In the genomic region with DNA sequence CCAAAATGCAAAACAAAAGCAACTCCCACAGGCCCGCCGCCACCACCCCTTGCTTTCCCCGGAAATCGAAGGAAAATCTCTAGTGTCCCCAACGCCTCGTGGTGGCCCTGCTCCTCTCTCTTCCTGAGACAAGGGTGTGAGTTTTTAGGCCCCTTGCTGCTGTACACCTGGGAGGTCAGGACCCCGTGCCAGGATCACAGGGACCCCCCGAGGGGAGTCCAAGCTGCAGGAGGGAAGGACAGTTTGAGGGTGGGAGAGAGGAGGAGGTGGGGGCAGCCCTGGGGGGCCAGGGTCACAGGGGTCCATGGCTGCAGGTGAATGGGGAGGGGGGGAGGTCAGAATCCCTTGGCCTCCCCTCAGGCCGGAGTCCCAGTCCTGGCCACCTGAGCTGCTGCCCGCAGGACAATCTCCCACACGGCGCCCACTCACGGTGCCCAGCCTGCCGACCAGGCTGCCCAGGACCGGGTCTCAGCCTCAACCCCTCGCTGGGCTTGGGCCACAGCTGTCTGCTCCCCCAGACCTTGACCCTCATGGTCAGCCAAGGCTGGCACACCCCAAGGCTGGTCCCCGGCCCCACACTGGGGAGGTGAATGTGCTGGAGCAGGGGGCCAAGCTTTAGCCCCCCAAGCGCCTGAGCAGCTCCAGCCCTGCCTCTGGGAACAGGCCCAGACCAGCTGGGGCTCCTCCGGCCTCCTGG, we compare ENCODE assay signal across 8 cellular contexts. TPM values are rescaled to one million over a fixed set of nuclear protein-coding genes. Genes with fewer than 3 reads are reported as not detected.
DNase-seq lines count a peak whose midpoint lies in the region; ATAC-seq and TF ChIP-seq lines count a peak whose summit lies in the region.

No MANE protein-coding gene starts in this region.

- H3K36me3 ChIP-seq in colonic mucosa, result no peaks in the 10 kb centered on the region
- H3K36me3 ChIP-seq in mesenchymal stem cell (ENCODE audit: control insufficient read depth in 1 of 2, insufficient read depth in 2 of 2, low read depth in 1 of 2, low read length in 2 of 2), result peaks cover 0 to 12% of the 10 kb centered on the region in 2 experiments
- peaks cover 0 to 3% (median 0%) of the 10 kb centered on the region in 4 donors for H3K36me3 ChIP-seq in upper lobe of left lung

- H3K4me3 Mint-ChIP-seq in activated naive CD4-positive, alpha-beta T cell treated with anti-CD3 and anti-CD28 coated beads, Interleukin-2, amount 50 U/mL, for 24 hours, result peak overlapping the region; percentile 60
- no peak overlapping the region for H3K4me3 Mint-ChIP-seq in activated naive CD4-positive, alpha-beta T cell treated with anti-CD3 and anti-CD28 coated beads, Interleukin-2, amount 10 ng/mL, durations not matched to agents 7 days and 5 days

- no peak overlapping the region for H2BK12ac ChIP-seq in mesenchymal stem cell (ENCODE audit: low read length in 2 of 2)

- TF ChIP-seq CTCF in colonic mucosa (IDR thresholded peaks at IDR 0.05) (no peak), upper lobe of left lung (IDR thresholded peaks at IDR 0.05) (no peak)

- CTCF ChIA-PET in activated naive CD4-positive, alpha-beta T cell treated with anti-CD3 and anti-CD28 coated beads, Interleukin-2, amount 10 ng/mL, durations not matched to agents 7 days and 5 days (lab: Charles Lee), result no interaction called here

- H3K36me3 Mint-ChIP-seq in activated naive CD4-positive, alpha-beta T cell treated with anti-CD3 and anti-CD28 coated beads, Interleukin-2, amount 50 U/mL, for 24 hours, result no peaks in the 10 kb centered on the region
- no peaks in the 10 kb centered on the region for H3K36me3 Mint-ChIP-seq in activated naive CD4-positive, alpha-beta T cell treated with anti-CD3 and anti-CD28 coated beads, Interleukin-2, amount 10 ng/mL, durations not matched to agents 7 days and 5 days

- H3K4ac ChIP-seq in mesenchymal stem cell (ENCODE audit: low read depth in 1 of 2, low read length in 2 of 2), result no peak overlapping the region

- H3K18ac ChIP-seq in mesenchymal stem cell (ENCODE audit: low read depth in 1 of 2, low read length in 2 of 2), result peak overlapping the region in 1 of 2 experiments; percentile 35

- ATAC-seq in upper lobe of left lung (ENCODE audit: low FRiP score in 2 of 2) (no peak), HG02571 (IDR thresholded peaks at IDR 0.05; ENCODE audit: unreplicated experiment) (no peak)

- H3K9me3 Mint-ChIP-seq in activated naive CD4-positive, alpha-beta T cell treated with anti-CD3 and anti-CD28 coated beads, Interleukin-2, amount 50 U/mL, for 24 hours, result no peaks in the 10 kb centered on the region
- H3K9me3 Mint-ChIP-seq in activated naive CD4-positive, alpha-beta T cell treated with anti-CD3 and anti-CD28 coated beads, Interleukin-2, amount 10 ng/mL, durations not matched to agents 7 days and 5 days, result no peaks in the 10 kb centered on the region

- H2AFZ ChIP-seq in mesenchymal stem cell (ENCODE audit: low read depth, low read length), result no peak overlapping the region

- no peaks in the 10 kb centered on the region for H3K79me1 ChIP-seq in mesenchymal stem cell (replicated peaks; ENCODE audit: low read length, poor library complexity, severe bottlenecking)

- DNase-seq in activated naive CD4-positive, alpha-beta T cell treated with anti-CD3 and anti-CD28 coated beads, Interleukin-2, amount 10 ng/mL, durations not matched to agents 7 days and 5 days, result no peak
- DNase-seq in colonic mucosa (no peak), mesenchymal stem cell (no peak), upper lobe of left lung (peak; percentile 17 to 68), ACHN (no peak)
- DNase-seq in stimulated activated naive CD4-positive, alpha-beta T cell treated with Interleukin-2 at 50 U/mL for 16 hours (lab: John Stamatoyannopoulos, UW), result no peak

- no peak for TF ChIP-seq POLR2A in upper lobe of left lung (IDR thresholded peaks at IDR 0.05)

- H3K9me3 ChIP-seq in colonic mucosa (no peaks in the 10 kb centered on the region), mesenchymal stem cell (ENCODE audit: control insufficient read depth, low read length) (no peaks in the 10 kb centered on the region), upper lobe of left lung (no peaks in the 10 kb centered on the region)

- H3K4me1 ChIP-seq in colonic mucosa (peaks cover 21% of the 10 kb centered on the region), mesenchymal stem cell (ENCODE audit: control insufficient read depth, insufficient read depth, low read depth, low read length) (peaks cover 60% of the 10 kb centered on the region), upper lobe of left lung (peaks cover 23 to 36% (median 32%) of the 10 kb centered on the region in 4 donors)

- in situ Hi-C loops in ACHN (cut with HindIII; ENCODE audit: low pct_ligation_motif_present, low pct_unique_long_range_greater_than_20kb, low sequenced_read_pairs), result no loop called here

- no peak overlapping the region for H2BK5ac ChIP-seq in mesenchymal stem cell (ENCODE audit: low read depth, low read length, poor library complexity, severe bottlenecking)

- H3K4me2 ChIP-seq in mesenchymal stem cell (ENCODE audit: low read length, poor library complexity, severe bottlenecking), result no peak overlapping the region

- no peak for TF ChIP-seq EP300 in upper lobe of left lung (IDR thresholded peaks at IDR 0.05)

- no peak overlapping the region for H4K8ac ChIP-seq in mesenchymal stem cell (ENCODE audit: low read length)

- H3K27me3 ChIP-seq in colonic mucosa, result no peaks in the 10 kb centered on the region
- peaks cover 8 to 52% of the 10 kb centered on the region in 2 experiments for H3K27me3 ChIP-seq in mesenchymal stem cell (ENCODE audit: control insufficient read depth in 1 of 2, insufficient read depth in 1 of 2, low read length in 2 of 2)
- H3K27me3 ChIP-seq in upper lobe of left lung, result no peaks in the 10 kb centered on the region

- H3K14ac ChIP-seq in mesenchymal stem cell (ENCODE audit: low read length in 2 of 2), result no peak overlapping the region

- H3K27me3 Mint-ChIP-seq in activated naive CD4-positive, alpha-beta T cell treated with anti-CD3 and anti-CD28 coated beads, Interleukin-2, amount 50 U/mL, for 24 hours, result no peaks in the 10 kb centered on the region
- peaks cover 33% of the 10 kb centered on the region for H3K27me3 Mint-ChIP-seq in activated naive CD4-positive, alpha-beta T cell treated with anti-CD3 and anti-CD28 coated beads, Interleukin-2, amount 10 ng/mL, durations not matched to agents 7 days and 5 days

- peak overlapping the region; percentile 0 for H4K91ac ChIP-seq in mesenchymal stem cell (ENCODE audit: low read length)

- no peak overlapping the region for H2BK120ac ChIP-seq in mesenchymal stem cell (ENCODE audit: low read depth, low read length)

- H3K27ac Mint-ChIP-seq in activated naive CD4-positive, alpha-beta T cell treated with anti-CD3 and anti-CD28 coated beads, Interleukin-2, amount 50 U/mL, for 24 hours, result no peak overlapping the region
- H3K27ac Mint-ChIP-seq in activated naive CD4-positive, alpha-beta T cell treated with anti-CD3 and anti-CD28 coated beads, Interleukin-2, amount 10 ng/mL, durations not matched to agents 7 days and 5 days, result no peak overlapping the region

- intact Hi-C loops in colonic mucosa (cut with DNase I), result no loop called here

- peak overlapping the region; percentile 43 to 66 for H3K9ac ChIP-seq in colonic mucosa (ENCODE audit: low read depth in 2 of 2, low read length in 2 of 2)
- peak overlapping the region; percentile 89 for H3K9ac ChIP-seq in mesenchymal stem cell (ENCODE audit: low read length)

- 69% methylated on average over 19 of the region's 19 CpGs for WGBS in mesenchymal stem cell
- WGBS in upper lobe of left lung, 2 donors, result 20 to 49% methylated on average over 4 to 16 of the region's 19 CpGs

- H3K4me3 ChIP-seq in colonic mucosa (no peak overlapping the region), mesenchymal stem cell (ENCODE audit: insufficient read depth in 1 of 2, low read depth in 1 of 2, low read length in 2 of 2) (no peak overlapping the region), upper lobe of left lung (peak overlapping the region in 2 of 4 donors; percentile 4 to 27)

- peaks cover 9% of the 10 kb centered on the region for H3K4me1 Mint-ChIP-seq in activated naive CD4-positive, alpha-beta T cell treated with anti-CD3 and anti-CD28 coated beads, Interleukin-2, amount 50 U/mL, for 24 hours
- H3K4me1 Mint-ChIP-seq in activated naive CD4-positive, alpha-beta T cell treated with anti-CD3 and anti-CD28 coated beads, Interleukin-2, amount 10 ng/mL, durations not matched to agents 7 days and 5 days, result peaks cover 4% of the 10 kb centered on the region

- no peak overlapping the region for H3K27ac ChIP-seq in colonic mucosa
- no peak overlapping the region for H3K27ac ChIP-seq in mesenchymal stem cell (ENCODE audit: low read length, poor library complexity, severe bottlenecking)
- no peak overlapping the region for H3K27ac ChIP-seq in upper lobe of left lung

- H2AK5ac ChIP-seq in mesenchymal stem cell (ENCODE audit: low read length, severe bottlenecking), result no peak overlapping the region

- no peak overlapping the region for H2BK15ac ChIP-seq in mesenchymal stem cell (ENCODE audit: low read depth, poor library complexity, severe bottlenecking)

- H3K23ac ChIP-seq in mesenchymal stem cell (ENCODE audit: low read length in 2 of 2), result no peak overlapping the region

RNA-seq across cellular contexts. Expression of a gene that starts 19.9 kb away (rescaled TPM):
- 1 to 10 TPM; 1.7 to 4.0 TPM for total RNA-seq in colonic mucosa
- polyA plus RNA-seq in mesenchymal stem cell (2013, experiment 1 of 2), result 1.9 TPM
- 1.9 TPM for polyA plus RNA-seq in mesenchymal stem cell (2013, experiment 2 of 2)
- 10 to 100 TPM; 14.3 to 42.7 (median 19.1) TPM for total RNA-seq in upper lobe of left lung

Comparison
In these comparisons a context has a peak if more than half of its experiments do, and no peak if none do; other contexts are left out.
1. DNase-seq: peak in upper lobe of left lung (2 of 2); none in activated naive CD4-positive, alpha-beta T cell treated with anti-CD3 and anti-CD28 coated beads, Interleukin-2, amount 10 ng/mL, durations not matched to agents 7 days and 5 days (single experiment), colonic mucosa (single experiment), mesenchymal stem cell (single experiment), stimulated activated naive CD4-positive, alpha-beta T cell treated with Interleukin-2 at 50 U/mL for 16 hours (single experiment) and ACHN (single experiment).